ENCODE assay signal across 1 cellular context in genomic region chr18:50400450-50400849, GRCh38.
TF ChIP-seq lines count a peak whose summit lies in the region.
"Not testable (repeated sequence)": the region's sequence is repeated elsewhere in the genome, so short reads cannot be mapped to it uniquely, and the experiment has no call there.

No MANE protein-coding gene starts in this region.

TF ChIP-seq in K562, 482 proteins besides CTCF, POLR2A, EP300 and RAD21:
- TF ChIP-seq CBFA2T3 (IDR thresholded peaks at IDR 0.05) (peak; percentile 64), MEIS2 (IDR thresholded peaks at IDR 0.05; ENCODE audit: partially characterized antibody) (peak; percentile 60), CXXC5 (CRISPR knock-in tag; IDR thresholded peaks at IDR 0.05) (0 out of 2 replicates have a peak, but pooled peaks have one; percentile 30), KDM1A (IDR thresholded peaks at IDR 0.05) (peak in 1 of 2 experiments; percentile 9; a peak in 1 of 4 replicates), ARID1B (IDR thresholded peaks at IDR 0.05) (peak; percentile 50; the same call in 1 of the 2 replicates), TAL1 (IDR thresholded peaks at IDR 0.05) (peak; percentile 21; the same call in 1 of the 2 replicates), SOX6 (IDR thresholded peaks at IDR 0.05) (0 out of 2 replicates have a peak, but pooled peaks have one; percentile 21), ZNF592 (IDR thresholded peaks at IDR 0.05) (0 out of 2 replicates have a peak, but pooled peaks have one; percentile 31), NFIC (IDR thresholded peaks at IDR 0.05) (0 out of 2 replicates have a peak, but pooled peaks have one; percentile 3), TEAD4 (IDR thresholded peaks at IDR 0.05; ENCODE audit: low read length) (0 out of 2 replicates have a peak, but pooled peaks have one; percentile 9), CBFA2T2 (conservative IDR thresholded peaks at IDR 0.05) (peak; percentile 60; the same call in 1 of the 2 replicates), EGR1 (conservative IDR thresholded peaks at IDR 0.05) (peak; percentile 26; the same call in 1 of the 2 replicates), TCF3 (CRISPR knock-in tag; IDR thresholded peaks at IDR 0.05) (peak; percentile 71)
- not testable (repeated sequence) for TF ChIP-seq TEAD4 (CRISPR knock-in tag; IDR thresholded peaks at IDR 0.05; ENCODE audit: borderline replicate concordance)
